Comparison of ENCODE assay signal across 13 cellular contexts in the genomic region with DNA sequence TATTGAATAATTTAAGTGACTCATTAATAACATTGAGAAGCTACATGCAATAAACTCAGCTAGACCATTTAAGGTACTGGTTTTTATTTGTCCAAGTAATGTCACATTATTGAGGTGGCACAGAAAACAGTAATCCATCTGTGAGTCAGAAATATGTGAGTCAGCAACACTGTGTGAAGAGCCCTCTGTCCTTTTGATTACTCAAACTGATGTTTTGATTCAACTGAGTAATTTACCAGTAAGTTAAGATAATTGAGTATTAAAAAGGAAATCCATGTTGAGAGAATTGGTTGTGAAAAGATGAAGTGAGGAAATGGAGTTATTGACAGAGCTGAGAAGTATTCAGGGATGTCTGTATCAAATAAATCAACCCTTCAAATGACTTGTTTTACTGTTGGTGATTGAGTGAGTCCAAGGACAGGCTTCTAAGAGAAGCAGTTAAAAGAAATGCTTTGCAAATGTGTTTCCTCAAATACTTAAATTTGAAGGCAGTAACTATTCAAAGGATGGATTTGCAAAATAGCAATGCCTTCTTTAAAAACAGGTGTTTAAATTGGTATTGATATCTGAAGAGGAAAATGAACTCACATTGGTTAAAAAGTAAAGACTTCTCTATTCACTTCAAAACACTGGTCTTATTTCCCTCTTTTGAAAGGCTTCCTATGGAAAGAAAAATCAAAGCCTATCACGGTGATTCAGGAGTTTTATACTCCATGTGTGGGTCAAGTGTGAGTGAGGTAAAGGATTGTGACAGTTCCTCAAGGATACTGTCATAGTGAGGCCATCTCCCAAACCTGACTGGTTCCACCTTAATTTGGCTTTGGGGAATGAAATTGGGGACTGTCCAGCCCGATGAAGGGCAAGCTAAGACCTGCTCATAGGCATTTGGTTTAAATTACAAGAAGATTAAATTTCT.
DNase-seq lines count a peak whose midpoint lies in the region; ATAC-seq and TF ChIP-seq lines count a peak whose summit lies in the region.
"Had no signal": no experiment of that assay in that cellular context is flagged by ENCODE, and none has a peak within 500 bp of the region (broad histone marks: within the 10 kb centered on the region; RNA-seq: fewer than 3 reads in every experiment).

No MANE protein-coding gene starts in this region.

- H3K9me3 ChIP-seq in left lung, result no peaks in the 10 kb centered on the region

- TF ChIP-seq CTCF in left lung (IDR thresholded peaks at IDR 0.05) (no peak), endothelial cell (IDR thresholded peaks at IDR 0.05; ENCODE audit: unreplicated experiment) (no peak)

- peak; percentile 32 for ATAC-seq in left lung

- no peaks in the 10 kb centered on the region for H3K4me1 ChIP-seq in left lung

- DNase-seq in SHP77 treated with DMSO at 0.1 percent for 48 hours (lab: John Stamatoyannopoulos, UW) (peak; percentile 59), SHP77 (lab: John Stamatoyannopoulos, UW) (no peak), HT1080 (ENCODE audit: low read depth) (peak; percentile 85), astrocyte of the hippocampus (ENCODE audit: low read depth, low spot score) (peak; percentile 49), left lung (no peak), NCI-H510A (lab: John Stamatoyannopoulos, UW) (no peak), endothelial cell (ENCODE audit: low spot score) (no peak)
- no peak for DNase-seq in activated CD4-positive, alpha-beta T cell treated with anti-CD3 and anti-CD28 coated beads for 4 hours
- DNase-seq: cerebellar nuclear complex; GOT3; NCI-H187; stimulated activated CD4-positive, alpha-beta T cell treated with anti-CD3 and anti-CD28 coated beads, Interleukin-4, amount 100 ng/mL, for 1 hour had no signal

- no peaks in the 10 kb centered on the region for H3K27me3 Mint-ChIP-seq in endothelial cell (ENCODE audit: unreplicated experiment)
- H3K27me3 Mint-ChIP-seq: progenitor cell of endocrine pancreas had no signal

- no peaks in the 10 kb centered on the region for H3K36me3 ChIP-seq in left lung

- no peak overlapping the region for H3K27ac ChIP-seq in left lung

- no peaks in the 10 kb centered on the region for H3K4me1 Mint-ChIP-seq in endothelial cell (ENCODE audit: unreplicated experiment)

- intact Hi-C loops in left lung (cut with DNase I), result no loop called here

- H3K4me3 ChIP-seq in left lung, result no peak overlapping the region

- no peaks in the 10 kb centered on the region for H3K9me3 Mint-ChIP-seq in endothelial cell (ENCODE audit: unreplicated experiment)

- no peak overlapping the region for H3K4me3 Mint-ChIP-seq in endothelial cell (ENCODE audit: unreplicated experiment)

- no peak overlapping the region for H3K27ac Mint-ChIP-seq in endothelial cell (ENCODE audit: unreplicated experiment)
- H3K27ac Mint-ChIP-seq: progenitor cell of endocrine pancreas had no signal

- H3K36me3 Mint-ChIP-seq in endothelial cell (ENCODE audit: low read depth, unreplicated experiment), result no peaks in the 10 kb centered on the region

- H3K27me3 ChIP-seq in left lung, result no peaks in the 10 kb centered on the region

Comparison
In these comparisons a context has a peak if more than half of its experiments do, and no peak if none do; other contexts are left out.
1. DNase-seq: peak in SHP77 treated with DMSO at 0.1 percent for 48 hours (single experiment), HT1080 (single experiment) and astrocyte of the hippocampus (single experiment); none in SHP77 (0 of 2), left lung (0 of 2), NCI-H510A (single experiment), endothelial cell (single experiment) and activated CD4-positive, alpha-beta T cell treated with anti-CD3 and anti-CD28 coated beads for 4 hours (0 of 2).